8 cellular contexts compared by ENCODE assay signal in genomic region chr19:17226002-17226933, GRCh38. TPM values are rescaled to one million over a fixed set of nuclear protein-coding genes. Genes with fewer than 3 reads are reported as not detected.
A peak's percentile ranks its signal among the peaks of the same experiment; 100 is the strongest.
DNase-seq lines count a peak whose midpoint lies in the region; ATAC-seq and TF ChIP-seq lines count a peak whose summit lies in the region.

OCEL1 (plus strand) TSS chr19:17226226; CDS start chr19:17226248, 22 bp downstream.

- no peak for TF ChIP-seq CTCF in CD14-positive monocyte (IDR thresholded peaks at IDR 0.05)

- H3K9me3 Mint-ChIP-seq in CD14-positive monocyte = peaks cover 0 to 2% (median 0%) of the 10 kb centered on the region in 7 donors

- intact Hi-C loops in CD14-positive monocyte (cut with micrococcal nuclease) = loop anchor here in 1 of 2 donors (1.0 to 5.0 kb wide), 2 partner anchors 11 to 149 kb away; partner anchors contain the start of genes HAUS8, MYO9B and USE1

- peak within 1 kb of the TSS; percentile 94 to 99 (median 97) for H3K27ac Mint-ChIP-seq in CD14-positive monocyte

- DNase-seq in CD14-positive monocyte (ENCODE audit: low spot score) (peak; percentile 97), NCI-H748 treated with DMSO at 0.1 percent for 48 hours (lab: John Stamatoyannopoulos, UW) (peak; percentile 84), dedifferentiated amniotic fluid mesenchymal stem cell (ENCODE audit: extremely low spot score) (peak; percentile 97), left lobe of liver (ENCODE audit: low spot score) (peak; percentile 99)
- peak; percentile 97 for DNase-seq in activated CD4-positive, alpha-beta T cell treated with anti-CD3 and anti-CD28 coated beads, Interleukin-2, amount 50 U/mL, for 1 hour
- DNase-seq in stimulated activated CD4-positive, alpha-beta T cell treated with anti-CD3 and anti-CD28 coated beads, Interleukin-2, amount 100 ng/mL, for 24 hours = peak; percentile 97 to 98

- ATAC-seq in GM19395 (IDR thresholded peaks at IDR 0.05; ENCODE audit: unreplicated experiment) = peak; percentile 89
- peak; percentile 79 for ATAC-seq in HG03558 (IDR thresholded peaks at IDR 0.05; ENCODE audit: extremely low read depth, unreplicated experiment)
- ATAC-seq in left lobe of liver = peak; percentile 87

- H3K36me3 Mint-ChIP-seq in CD14-positive monocyte = peaks cover 14 to 38% of the 10 kb centered on the region in 2 donors

- peaks cover 22% of the 10 kb centered on the region for H3K4me1 Mint-ChIP-seq in CD14-positive monocyte

- peaks cover 0 to 3% (median 0%) of the 10 kb centered on the region in 3 donors for H3K27me3 Mint-ChIP-seq in CD14-positive monocyte (ENCODE audit: low read depth in 3 of 3)

- H3K4me3 Mint-ChIP-seq in CD14-positive monocyte = peak within 1 kb of the TSS; percentile 92 to 97

RNA-seq across cellular contexts. Expression of gene OCEL1, which starts in this region (rescaled TPM):
- polyA plus RNA-seq in CD14-positive monocyte = 10 to 100 TPM; 57.6 to 59.9 TPM
- 63.0 TPM for total RNA-seq in left lobe of liver

Comparison
In these comparisons a context has a peak if more than half of its experiments do, and no peak if none do; other contexts are left out.
1. Peak in every context shown above with its lines: DNase-seq and ATAC-seq.